ENCODE assay signal across 17 cellular contexts in the genomic region with DNA sequence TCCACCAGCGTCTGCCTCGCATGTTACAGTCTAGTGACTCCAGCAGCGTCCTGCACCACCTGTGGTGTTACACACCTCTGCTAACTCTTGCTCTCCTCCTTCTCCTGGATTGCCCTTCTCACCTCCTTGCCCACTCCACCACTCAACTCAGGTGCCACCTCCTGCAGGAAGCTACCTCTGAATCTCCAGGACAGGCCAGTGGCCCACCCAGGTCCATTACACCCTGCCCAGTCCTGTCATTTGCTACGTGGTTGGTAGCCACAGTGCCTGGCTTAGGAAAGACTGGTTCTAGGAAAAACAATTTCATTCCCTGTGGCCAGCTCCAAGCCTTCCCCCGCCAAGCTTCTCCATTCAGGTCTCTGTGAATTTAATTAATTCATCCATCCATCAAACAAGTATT.
A peak's percentile ranks its signal among the peaks of the same experiment; 100 is the strongest.
DNase-seq lines count a peak whose midpoint lies in the region; ATAC-seq lines count a peak whose summit lies in the region.
"Had no signal": no experiment of that assay in that cellular context is flagged by ENCODE, and none has a peak within 500 bp of the region (broad histone marks: within the 10 kb centered on the region; RNA-seq: fewer than 3 reads in every experiment).

No MANE protein-coding gene starts in this region.

- no peaks in the 10 kb centered on the region for H3K27me3 Mint-ChIP-seq in stimulated activated naive CD8-positive, alpha-beta T cell treated with anti-CD3 and anti-CD28 coated beads, Interleukin-15, Interleukin-2, amounts not matched to agents 100 ng/mL and 50 ng/mL, for 24 hours
- H3K27me3 Mint-ChIP-seq in stimulated activated naive CD8-positive, alpha-beta T cell treated with anti-CD3 and anti-CD28 coated beads, Interleukin-15, amount 100 ng/mL, for 72 hours = no peaks in the 10 kb centered on the region

- no peaks in the 10 kb centered on the region for H3K9me2 ChIP-seq in Karpas-422 (replicated peaks; ENCODE audit: insufficient read depth, low read length)
- H3K9me2 ChIP-seq: SK-N-SH had no signal

- no peaks in the 10 kb centered on the region for H4K20me1 ChIP-seq in Karpas-422 (ENCODE audit: insufficient read depth, low read depth, low read length)

- H3K9me3 Mint-ChIP-seq in stimulated activated naive CD8-positive, alpha-beta T cell treated with anti-CD3 and anti-CD28 coated beads, Interleukin-15, Interleukin-2, amounts not matched to agents 100 ng/mL and 50 ng/mL, for 24 hours = no peaks in the 10 kb centered on the region
- H3K9me3 Mint-ChIP-seq in stimulated activated naive CD8-positive, alpha-beta T cell treated with anti-CD3 and anti-CD28 coated beads, Interleukin-15, amount 100 ng/mL, for 72 hours = no peaks in the 10 kb centered on the region
- H3K9me3 Mint-ChIP-seq: activated naive CD8-positive, alpha-beta T cell treated with anti-CD3 and anti-CD28 coated beads, Interleukin-2, amount 10 ng/mL, durations not matched to agents 7 days and 5 days; natural killer cell had no signal

- no peak overlapping the region for H2AFZ ChIP-seq in Karpas-422 (ENCODE audit: low read length)
- H2AFZ ChIP-seq: PC-9 had no signal

- H3K4me3 ChIP-seq in skeletal muscle satellite cell (ENCODE audit: low read length) (no peak overlapping the region), Karpas-422 (ENCODE audit: low read length) (no peak overlapping the region)
- H3K4me3 ChIP-seq: PC-9 had no signal

- no peaks in the 10 kb centered on the region for H3K36me3 Mint-ChIP-seq in stimulated activated naive CD8-positive, alpha-beta T cell treated with anti-CD3 and anti-CD28 coated beads, Interleukin-15, Interleukin-2, amounts not matched to agents 100 ng/mL and 50 ng/mL, for 24 hours (ENCODE audit: low read depth)
- H3K36me3 Mint-ChIP-seq: activated naive CD8-positive, alpha-beta T cell treated with anti-CD3 and anti-CD28 coated beads, Interleukin-2, amount 10 ng/mL, durations not matched to agents 7 days and 5 days; natural killer cell had no signal

- H3K4me1 ChIP-seq in skeletal muscle satellite cell (ENCODE audit: control insufficient read depth, insufficient read depth, low read length) (peaks cover 48% of the 10 kb centered on the region), Karpas-422 (ENCODE audit: low read length) (no peaks in the 10 kb centered on the region)

- H3K9me3 ChIP-seq in skeletal muscle satellite cell (replicated peaks; ENCODE audit: low read length) (no peaks in the 10 kb centered on the region), Karpas-422 (ENCODE audit: low read length) (no peaks in the 10 kb centered on the region)
- H3K9me3 ChIP-seq: SK-N-SH had no signal

- DNase-seq in stimulated activated naive CD8-positive, alpha-beta T cell treated with anti-CD3 and anti-CD28 coated beads, Interleukin-15, amount 100 ng/mL, for 72 hours = no peak
- DNase-seq in kidney tubule cell (ENCODE audit: low spot score) (peak; percentile 25), DMS79 treated with DMSO at 0.1 percent for 48 hours (lab: John Stamatoyannopoulos, UW) (no peak), Karpas-422 (no peak), amygdala (lab: John Stamatoyannopoulos, UW) (no peak)
- DNase-seq: activated CD4-positive, alpha-beta T cell treated with anti-CD3 and anti-CD28 coated beads, Interleukin-2, amount 50 U/mL, for 1 hour; activated naive CD8-positive, alpha-beta T cell treated with anti-CD3 and anti-CD28 coated beads, Interleukin-2, amount 10 ng/mL, durations not matched to agents 7 days and 5 days; central memory CD4-positive, alpha-beta T cell; MV-4-11; natural killer cell; NCI-H2107; PC-9; SK-N-SH; stimulated activated CD4-positive, alpha-beta T cell treated with anti-CD3 and anti-CD28 coated beads, Interleukin-1b, Interleukin-23, amount 100 ng/mL, for 48 hours had no signal

- no peak for ATAC-seq in stimulated activated naive CD8-positive, alpha-beta T cell treated with anti-CD3 and anti-CD28 coated beads, Interleukin-15, amount 100 ng/mL, for 72 hours
- ATAC-seq in HG03159 (IDR thresholded peaks at IDR 0.05; ENCODE audit: unreplicated experiment) = no peak
- ATAC-seq: natural killer cell had no signal

- H3K4me2 ChIP-seq in skeletal muscle satellite cell (ENCODE audit: low read length) (no peak overlapping the region), Karpas-422 (ENCODE audit: low read depth, low read length, poor library complexity, severe bottlenecking) (no peak overlapping the region)
- H3K4me2 ChIP-seq: PC-9, SK-N-SH had no signal

- no peaks in the 10 kb centered on the region for H3K79me2 ChIP-seq in Karpas-422 (ENCODE audit: low read length)

- peak overlapping the region; percentile 69 for H3K27ac Mint-ChIP-seq in stimulated activated naive CD8-positive, alpha-beta T cell treated with anti-CD3 and anti-CD28 coated beads, Interleukin-15, Interleukin-2, amounts not matched to agents 100 ng/mL and 50 ng/mL, for 24 hours
- H3K27ac Mint-ChIP-seq in stimulated activated naive CD8-positive, alpha-beta T cell treated with anti-CD3 and anti-CD28 coated beads, Interleukin-15, amount 100 ng/mL, for 72 hours = no peak overlapping the region
- H3K27ac Mint-ChIP-seq: activated naive CD8-positive, alpha-beta T cell treated with anti-CD3 and anti-CD28 coated beads, Interleukin-2, amount 10 ng/mL, durations not matched to agents 7 days and 5 days had no signal

- H3K9ac ChIP-seq in skeletal muscle satellite cell (ENCODE audit: low read depth, low read length) (peak overlapping the region; percentile 46), Karpas-422 (ENCODE audit: low read length) (no peak overlapping the region)
- H3K9ac ChIP-seq: SK-N-SH had no signal

- H3K27me3 ChIP-seq in skeletal muscle satellite cell (ENCODE audit: control insufficient read depth, insufficient read depth, low read length) (no peaks in the 10 kb centered on the region), Karpas-422 (ENCODE audit: low read length) (no peaks in the 10 kb centered on the region)

- no peak overlapping the region for H3K4me3 Mint-ChIP-seq in stimulated activated naive CD8-positive, alpha-beta T cell treated with anti-CD3 and anti-CD28 coated beads, Interleukin-15, Interleukin-2, amounts not matched to agents 100 ng/mL and 50 ng/mL, for 24 hours
- no peak overlapping the region for H3K4me3 Mint-ChIP-seq in stimulated activated naive CD8-positive, alpha-beta T cell treated with anti-CD3 and anti-CD28 coated beads, Interleukin-15, amount 100 ng/mL, for 72 hours
- H3K4me3 Mint-ChIP-seq: activated naive CD8-positive, alpha-beta T cell treated with anti-CD3 and anti-CD28 coated beads, Interleukin-2, amount 10 ng/mL, durations not matched to agents 7 days and 5 days; natural killer cell had no signal

- no peaks in the 10 kb centered on the region for H3K36me3 ChIP-seq in skeletal muscle satellite cell (ENCODE audit: insufficient read depth, low read length)
- H3K36me3 ChIP-seq in Karpas-422 (ENCODE audit: insufficient read depth, low read length) = no peaks in the 10 kb centered on the region

- peaks cover 35% of the 10 kb centered on the region for H3K4me1 Mint-ChIP-seq in stimulated activated naive CD8-positive, alpha-beta T cell treated with anti-CD3 and anti-CD28 coated beads, Interleukin-15, Interleukin-2, amounts not matched to agents 100 ng/mL and 50 ng/mL, for 24 hours (ENCODE audit: low read depth)
- peaks cover 37% of the 10 kb centered on the region for H3K4me1 Mint-ChIP-seq in stimulated activated naive CD8-positive, alpha-beta T cell treated with anti-CD3 and anti-CD28 coated beads, Interleukin-15, amount 100 ng/mL, for 72 hours

- H3K27ac ChIP-seq in Karpas-422 (ENCODE audit: low read length) = no peak overlapping the region
- H3K27ac ChIP-seq: PC-9 had no signal
